10 cellular contexts compared by ENCODE assay signal in the genomic region with DNA sequence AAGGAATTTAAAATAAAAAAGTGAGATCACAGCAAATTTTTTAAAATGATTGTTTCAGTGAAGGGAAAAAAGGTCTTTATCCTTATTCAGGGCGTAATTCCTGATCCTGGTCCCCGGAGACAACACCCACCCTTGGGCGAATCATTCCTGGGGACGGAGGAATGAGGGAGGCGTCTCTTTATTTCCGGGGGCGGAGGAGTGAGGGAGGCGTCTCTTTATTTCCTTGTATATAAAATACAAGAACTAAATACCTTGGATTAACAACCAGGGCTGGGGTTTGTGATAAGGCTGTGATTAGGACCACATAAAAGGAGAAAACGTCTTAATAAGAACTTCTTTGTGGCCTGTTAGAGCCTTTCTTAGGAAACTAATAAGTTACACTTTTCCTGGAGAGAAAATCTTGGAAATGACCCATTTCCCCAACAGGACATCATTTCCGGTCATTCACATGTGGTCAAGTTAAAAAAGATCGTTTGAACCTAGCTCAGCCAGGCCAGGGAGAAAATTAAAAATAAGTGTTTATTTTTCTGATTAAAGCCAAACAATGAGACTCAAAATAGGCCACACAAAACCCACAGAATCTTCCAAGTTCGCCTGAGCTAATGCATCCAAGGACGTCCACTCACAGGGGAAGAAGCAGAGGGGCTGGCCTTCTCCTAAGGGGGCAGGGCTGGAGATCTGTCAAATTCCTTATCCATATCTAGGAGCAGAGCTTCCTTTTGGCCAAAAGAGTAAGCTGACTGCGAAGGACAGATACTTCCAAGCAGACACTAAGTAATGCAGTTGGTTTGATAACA.
DNase-seq lines count a peak whose midpoint lies in the region; ATAC-seq and TF ChIP-seq lines count a peak whose summit lies in the region.
"Had no signal": no experiment of that assay in that cellular context is flagged by ENCODE, and none has a peak within 500 bp of the region (broad histone marks: within the 10 kb centered on the region; RNA-seq: fewer than 3 reads in every experiment).

No MANE protein-coding gene starts in this region.

- POLR2A ChIA-PET in Panc1 (lab: Charles Lee), result interaction anchor here (0.5 to 0.7 kb wide), 2 partner anchors 8 to 98 kb away, joined by 3 to 6 read pairs; no protein-coding TSS in a partner anchor

- H3K4me1 Mint-ChIP-seq in endothelial cell (ENCODE audit: unreplicated experiment), result peaks cover 36% of the 10 kb centered on the region

- H2BK5ac ChIP-seq in mesendoderm (ENCODE audit: low read length), result no peak overlapping the region

- no peak overlapping the region for H4K5ac ChIP-seq in mesendoderm (ENCODE audit: low read length)

- WGBS in mesendoderm (ENCODE audit: extremely low coverage, insufficient coverage, low lambda C conversion rate), result no CpG with 5 or more reads among the region's 14 CpGs
- 34 to 57% methylated on average over 13 to 14 of the region's 14 CpGs for WGBS in upper lobe of left lung, 2 donors

- H3K18ac ChIP-seq in mesendoderm (ENCODE audit: low read length), result peak overlapping the region; percentile 51

- no peak overlapping the region for H4K8ac ChIP-seq in mesendoderm (ENCODE audit: low read depth, low read length)

- peaks cover 58% of the 10 kb centered on the region for H3K79me2 ChIP-seq in mesendoderm (ENCODE audit: control insufficient read depth, insufficient read depth, low read length)

- H3K9ac ChIP-seq in mesendoderm (ENCODE audit: low read length), result peak overlapping the region; percentile 13

- H3K9me3 Mint-ChIP-seq in endothelial cell (ENCODE audit: unreplicated experiment), result no peaks in the 10 kb centered on the region
- H3K9me3 Mint-ChIP-seq: activated naive CD4-positive, alpha-beta T cell treated with anti-CD3 and anti-CD28 coated beads, Interleukin-2, amount 50 U/mL, for 24 hours had no signal

- TF ChIP-seq CTCF in Panc1 (IDR thresholded peaks at IDR 0.05) (no peak), endothelial cell (IDR thresholded peaks at IDR 0.05; ENCODE audit: unreplicated experiment) (no peak), upper lobe of left lung (IDR thresholded peaks at IDR 0.05) (no peak)

- H3K4ac ChIP-seq in mesendoderm (ENCODE audit: low read depth, low read length), result peak overlapping the region; percentile 89

- H3K27me3 ChIP-seq in Panc1 (ENCODE audit: control insufficient read depth, insufficient read depth, low read length) (no peaks in the 10 kb centered on the region), mesendoderm (ENCODE audit: insufficient read depth, low read length, poor library complexity) (no peaks in the 10 kb centered on the region), upper lobe of left lung (no peaks in the 10 kb centered on the region)

- H3K4me3 Mint-ChIP-seq in endothelial cell (ENCODE audit: unreplicated experiment), result no peak overlapping the region
- H3K4me3 Mint-ChIP-seq: activated naive CD4-positive, alpha-beta T cell treated with anti-CD3 and anti-CD28 coated beads, Interleukin-2, amount 50 U/mL, for 24 hours had no signal

- no peak overlapping the region for H2AK5ac ChIP-seq in mesendoderm (ENCODE audit: low read length)

- CTCF ChIA-PET in Panc1 (lab: Charles Lee), result no interaction called here

- H3K4me3 ChIP-seq in Panc1 (ENCODE audit: low read depth in 2 of 2, low read length in 2 of 2), result no peak overlapping the region
- no peak overlapping the region for H3K4me3 ChIP-seq in mesendoderm (ENCODE audit: low read length)
- H3K4me3 ChIP-seq in upper lobe of left lung, result no peak overlapping the region

- H3K36me3 Mint-ChIP-seq in endothelial cell (ENCODE audit: low read depth, unreplicated experiment), result peaks cover 5% of the 10 kb centered on the region
- H3K36me3 Mint-ChIP-seq: activated naive CD4-positive, alpha-beta T cell treated with anti-CD3 and anti-CD28 coated beads, Interleukin-2, amount 50 U/mL, for 24 hours had no signal

- H3K4me2 ChIP-seq in mesendoderm (ENCODE audit: low read length), result no peak overlapping the region

- H3K36me3 ChIP-seq in Panc1 (ENCODE audit: control insufficient read depth, insufficient read depth, low read length), result no peaks in the 10 kb centered on the region
- no peaks in the 10 kb centered on the region for H3K36me3 ChIP-seq in mesendoderm (ENCODE audit: control insufficient read depth, insufficient read depth, low read length)
- H3K36me3 ChIP-seq in upper lobe of left lung, result no peaks in the 10 kb centered on the region

- peak overlapping the region; percentile 20 for H2BK15ac ChIP-seq in mesendoderm (replicated peaks; ENCODE audit: low read depth)

- peak overlapping the region; percentile 79 for H3K56ac ChIP-seq in mesendoderm (ENCODE audit: low read length)

- TF ChIP-seq EP300 in upper lobe of left lung (IDR thresholded peaks at IDR 0.05), result no peak

- no peak overlapping the region for H3K23ac ChIP-seq in mesendoderm (ENCODE audit: low read length)

- in situ Hi-C loops in Panc1 (cut with HindIII; ENCODE audit: low pct_unique_long_range_greater_than_20kb, low sequenced_read_pairs), result no loop called here

- H3K27me3 Mint-ChIP-seq in endothelial cell (ENCODE audit: unreplicated experiment), result peaks cover 16% of the 10 kb centered on the region

- intact Hi-C loops in Panc1 (cut with micrococcal nuclease; ENCODE audit: unreplicated experiment), result no loop called here

- DNase-seq in Panc1 (ENCODE audit: low read depth, low spot score), result no peak
- no peak for DNase-seq in endothelial cell (ENCODE audit: low spot score)
- DNase-seq in mesendoderm, result peak; percentile 80
- DNase-seq in upper lobe of left lung, result no peak
- DNase-seq in SHP77 treated with DMSO at 0.1 percent for 48 hours (lab: John Stamatoyannopoulos, UW), result no peak
- no peak for DNase-seq in SKM-1 treated with dmso at 0.1 percent for 144 hours (lab: John Stamatoyannopoulos, UW; ENCODE audit: unreplicated experiment)
- no peak for DNase-seq in T-helper 1 cell
- DNase-seq: midbrain had no signal

- H3K4me1 ChIP-seq in Panc1 (ENCODE audit: control insufficient read depth, insufficient read depth, low read length) (peaks cover 47% of the 10 kb centered on the region), mesendoderm (ENCODE audit: control insufficient read depth, low read depth, low read length) (peaks cover 17% of the 10 kb centered on the region), upper lobe of left lung (peaks cover 25 to 47% (median 36%) of the 10 kb centered on the region in 4 donors)

- ATAC-seq in Panc1 (no peak), upper lobe of left lung (ENCODE audit: low FRiP score in 2 of 2) (peak; percentile 42 to 47), GM21360 (IDR thresholded peaks at IDR 0.05; ENCODE audit: unreplicated experiment) (no peak)

- no peak for TF ChIP-seq POLR2A in upper lobe of left lung (IDR thresholded peaks at IDR 0.05)

- H3K27ac Mint-ChIP-seq in endothelial cell (ENCODE audit: unreplicated experiment), result peak overlapping the region; percentile 67
- H3K27ac Mint-ChIP-seq: activated naive CD4-positive, alpha-beta T cell treated with anti-CD3 and anti-CD28 coated beads, Interleukin-2, amount 50 U/mL, for 24 hours had no signal

- no TSS peak for BruUV-seq in Panc1 (replicated peaks; lab: Mats Ljungman, UMichigan)

- peak overlapping the region; percentile 63 for H3K27ac ChIP-seq in Panc1 (ENCODE audit: low read length)
- peak overlapping the region; percentile 69 for H3K27ac ChIP-seq in mesendoderm (ENCODE audit: low read depth, low read length)
- peak overlapping the region; percentile 62 to 81 (median 69) for H3K27ac ChIP-seq in upper lobe of left lung

- peaks cover 34% of the 10 kb centered on the region for H3K79me1 ChIP-seq in mesendoderm (ENCODE audit: low read length)

- H3K9me3 ChIP-seq in Panc1 (ENCODE audit: control insufficient read depth, insufficient read depth, low read depth, low read length) (no peaks in the 10 kb centered on the region), upper lobe of left lung (no peaks in the 10 kb centered on the region)

- no peak overlapping the region for H2BK120ac ChIP-seq in mesendoderm (ENCODE audit: low read depth, low read length)

Comparison
In these comparisons a context has a peak if more than half of its experiments do, and no peak if none do; other contexts are left out.
1. ATAC-seq: peak in upper lobe of left lung (2 of 2); none in Panc1 (single experiment) and GM21360 (single experiment).
2. Peak in every context shown above with its lines, with median percentiles within 50 percentile points of each other: H3K27ac ChIP-seq.